In the genomic region with DNA sequence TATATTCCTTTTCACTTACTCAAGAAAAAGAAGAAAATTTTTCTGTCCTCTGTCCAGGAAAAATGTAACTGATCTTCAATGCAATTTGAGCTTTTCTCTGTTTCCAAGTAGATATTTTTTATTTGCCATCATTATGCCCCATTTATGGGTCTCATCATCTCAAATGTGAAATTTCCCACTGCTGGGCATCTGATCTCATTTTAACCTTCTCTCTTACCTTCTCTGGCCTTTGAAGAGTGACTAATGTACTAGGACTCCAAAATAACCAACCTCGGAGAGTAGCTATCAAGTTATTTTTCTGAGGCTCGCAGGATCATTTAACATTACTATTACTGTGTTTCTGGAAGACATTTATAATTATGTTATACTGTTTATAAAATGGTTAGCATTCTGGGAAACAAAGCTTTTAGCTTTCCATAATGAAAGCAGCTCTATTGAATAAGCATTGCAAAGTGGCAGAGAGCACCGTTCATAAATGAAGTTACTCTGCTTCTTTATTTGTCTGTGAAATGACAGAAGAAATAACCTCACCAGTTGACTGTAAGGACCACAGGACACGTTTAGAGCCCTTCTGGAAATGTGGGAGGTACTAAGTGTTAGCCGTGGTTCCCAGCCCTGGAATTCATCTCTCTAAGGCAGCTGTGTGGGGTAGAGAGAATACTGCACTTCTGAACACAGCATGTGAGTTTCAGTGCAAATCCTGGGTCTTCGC, we compare ENCODE assay signal across 1 cellular context.
TF ChIP-seq lines count a peak whose summit lies in the region.

No MANE protein-coding gene starts in this region.

TF ChIP-seq in H1, 55 proteins besides CTCF, POLR2A, EP300 and RAD21 (continued from another document):
- no peak for TF ChIP-seq MAX (IDR thresholded peaks at IDR 0.05)
- no peak for TF ChIP-seq FOSL1 (IDR thresholded peaks at IDR 0.05; ENCODE audit: insufficient read depth, low read depth, low read length)
- TF ChIP-seq SUZ12 (IDR thresholded peaks at IDR 0.05; ENCODE audit: low read length): no peak
- no peak for TF ChIP-seq YY1 (IDR thresholded peaks at IDR 0.05; ENCODE audit: low read depth, low read length)
- TF ChIP-seq TAF7 (optimal IDR thresholded peaks at IDR 0.05; ENCODE audit: borderline replicate concordance, low read depth, low read length): no peak
- no peak for TF ChIP-seq SIX5 (IDR thresholded peaks at IDR 0.05; ENCODE audit: low read depth, low read length)
- no peak for TF ChIP-seq CEBPB (IDR thresholded peaks at IDR 0.05; ENCODE audit: low read depth, low read length)
